10 cellular contexts compared by ENCODE assay signal in genomic region chr6:15608406-15608805, GRCh38. TPM values are rescaled to one million over a fixed set of nuclear protein-coding genes. Genes with fewer than 3 reads are reported as not detected.
DNase-seq lines count a peak whose midpoint lies in the region; TF ChIP-seq lines count a peak whose summit lies in the region.
"Had no signal": no experiment of that assay in that cellular context is flagged by ENCODE, and none has a peak within 500 bp of the region (broad histone marks: within the 10 kb centered on the region; RNA-seq: fewer than 3 reads in every experiment).

No MANE protein-coding gene starts in this region.

- no peaks in the 10 kb centered on the region for H3K79me2 ChIP-seq in mammary epithelial cell (ENCODE audit: insufficient read depth, low read length)

- in situ Hi-C loops in mammary epithelial cell (cut with MboI; ENCODE audit: low sequenced_read_pairs in 2 of 2) = loop anchor here in 1 of 2 donors (25.0 kb wide), 2 partner anchors 346 to 1396 kb away; no protein-coding TSS in a partner anchor

- H2AFZ ChIP-seq in mammary epithelial cell (ENCODE audit: low read depth, low read length) = no peak overlapping the region

- CTCF ChIA-PET in mammary epithelial cell (lab: Charles Lee; ENCODE audit: low non-redundant PET) = interaction anchor here (0.6 kb wide), 1 partner anchor 58 kb away, joined by 3 read pairs; no protein-coding TSS in a partner anchor

- H3K4me1 ChIP-seq in mammary epithelial cell (ENCODE audit: insufficient read depth, low read length) = peaks cover 7% of the 10 kb centered on the region
- no peaks in the 10 kb centered on the region for H3K4me1 ChIP-seq in ascending aorta

- H3K9me3 ChIP-seq in mammary epithelial cell (replicated peaks; ENCODE audit: insufficient read depth, low read length) (no peaks in the 10 kb centered on the region), ascending aorta (no peaks in the 10 kb centered on the region)

- no peaks in the 10 kb centered on the region for H4K20me1 ChIP-seq in mammary epithelial cell (ENCODE audit: insufficient read depth, low read length)

- BruUV-seq in mammary epithelial cell (replicated peaks; lab: Mats Ljungman, UMichigan) = no TSS peak

- peak; percentile 53 for DNase-seq in 8988T
- DNase-seq in HK-2 (ENCODE audit: unreplicated experiment) = peak; percentile 49
- peak; percentile 83 for DNase-seq in mammary epithelial cell
- DNase-seq in kidney tubule cell (ENCODE audit: low spot score) = peak; percentile 94
- DNase-seq in mucosa of gallbladder (ENCODE audit: low spot score) = no peak
- no peak for DNase-seq in activated CD4-positive, alpha-beta T cell treated with anti-CD3 and anti-CD28 coated beads, Interleukin-2, amount 50 U/mL, for 1 hour
- no peak for DNase-seq in ascending aorta (ENCODE audit: low spot score in 2 of 2)
- DNase-seq in activated CD8-positive, alpha-beta memory T cell treated with anti-CD3 and anti-CD28 coated beads for 24 hours = no peak
- DNase-seq: activated CD8-positive, alpha-beta memory T cell treated with anti-CD3 and anti-CD28 coated beads, Interleukin-2, amount 50 U/mL, for 4 hours; retina had no signal

- H3K4me3 ChIP-seq in mammary epithelial cell (replicated peaks in 1 of 3; ENCODE audit: insufficient read depth in 1 of 3, low read depth in 2 of 3, low read length in 3 of 3) = no peak overlapping the region
- no peak overlapping the region for H3K4me3 ChIP-seq in ascending aorta

- intact Hi-C loops in mammary epithelial cell (cut with micrococcal nuclease) = no loop called here
- intact Hi-C loops in ascending aorta (cut with DNase I) = no loop called here

- dilution Hi-C loops in mammary epithelial cell (cut with HindIII; ENCODE audit: low sequenced_read_pairs) = no loop called here

- no peaks in the 10 kb centered on the region for H3K27me3 ChIP-seq in mammary epithelial cell (ENCODE audit: insufficient read depth, low read length)
- no peaks in the 10 kb centered on the region for H3K27me3 ChIP-seq in ascending aorta

- H3K9ac ChIP-seq in mammary epithelial cell (ENCODE audit: insufficient read depth, low read length) = no peak overlapping the region

- no peak overlapping the region for H3K4me2 ChIP-seq in mammary epithelial cell (ENCODE audit: insufficient read depth, low read depth, low read length)

- WGBS in mammary epithelial cell (ENCODE audit: low coverage, missing lambda C conversion rate) = 91% methylated on average over 1 of the region's 1 CpG

- no peaks in the 10 kb centered on the region for H3K36me3 ChIP-seq in mammary epithelial cell (ENCODE audit: insufficient read depth, low read length)
- peaks cover 11 to 21% of the 10 kb centered on the region in 2 donors for H3K36me3 ChIP-seq in ascending aorta

- H3K27ac ChIP-seq in mammary epithelial cell (ENCODE audit: insufficient read depth, low read depth, low read length) (no peak overlapping the region), ascending aorta (no peak overlapping the region)

- TF ChIP-seq CTCF in mammary epithelial cell (conservative IDR thresholded peaks at IDR 0.05 in 1 of 2, IDR thresholded peaks at IDR 0.05 in 1 of 2; ENCODE audit: extremely low read depth in 1 of 2, insufficient read depth in 1 of 2, low read depth in 1 of 2, low read length in 2 of 2) (no peak), ascending aorta (IDR thresholded peaks at IDR 0.05) (no peak)

RNA-seq across cellular contexts. Expression of gene DTNBP1, which starts 54.4 kb away (rescaled TPM):
- total RNA-seq in mammary epithelial cell (1 to 10 TPM; 2.8 to 9.9 TPM), mucosa of gallbladder (30.8 TPM), ascending aorta (5.6 TPM)
- 11.1 TPM for polyA plus RNA-seq in mammary epithelial cell
- 10.1 TPM for polyA minus RNA-seq in mammary epithelial cell

Comparison
In these comparisons a context has a peak if more than half of its experiments do, and no peak if none do; other contexts are left out.
1. DNase-seq: peak in 8988T (single experiment), HK-2 (single experiment), mammary epithelial cell (single experiment) and kidney tubule cell (single experiment); none in mucosa of gallbladder (single experiment), activated CD4-positive, alpha-beta T cell treated with anti-CD3 and anti-CD28 coated beads, Interleukin-2, amount 50 U/mL, for 1 hour (single experiment), ascending aorta (0 of 2) and activated CD8-positive, alpha-beta memory T cell treated with anti-CD3 and anti-CD28 coated beads for 24 hours (single experiment).